Comparison of ENCODE assay signal across 9 cellular contexts in the genomic region with DNA sequence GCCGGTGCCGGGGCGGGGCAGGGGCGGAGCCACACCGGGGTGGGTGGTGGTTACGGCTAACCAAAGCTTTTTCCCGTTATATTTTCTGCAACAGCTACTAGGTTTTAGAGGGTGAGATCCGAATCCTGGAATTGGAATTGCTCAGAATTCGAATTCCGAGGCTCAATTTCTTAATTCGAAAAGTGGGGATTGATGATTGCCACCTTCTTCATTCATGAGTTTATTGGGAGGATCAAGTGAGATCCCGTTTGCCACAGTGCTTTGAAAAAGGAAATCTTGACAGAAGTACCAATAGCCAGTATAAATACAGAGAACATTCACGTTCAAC. TPM values are rescaled to one million over a fixed set of nuclear protein-coding genes. Genes with fewer than 3 reads are reported as not detected.
DNase-seq lines count a peak whose midpoint lies in the region; ATAC-seq, FAIRE-seq and TF ChIP-seq lines count a peak whose summit lies in the region.
"Had no signal": no experiment of that assay in that cellular context is flagged by ENCODE, and none has a peak within 500 bp of the region (broad histone marks: within the 10 kb centered on the region; RNA-seq: fewer than 3 reads in every experiment).

No MANE protein-coding gene starts in this region.

- H3K9me2 ChIP-seq in GM23248 (ENCODE audit: insufficient read depth) = no peaks in the 10 kb centered on the region
- H3K9me2 ChIP-seq in SU-DHL-6 (replicated peaks; ENCODE audit: insufficient read depth, low read length) = no peaks in the 10 kb centered on the region

- FAIRE-seq in RCC 7860 (lab: Jason Lieb, UNC) (no peak), small intestine (lab: Jason Lieb, UNC) (no peak)
- FAIRE-seq: colon had no signal

- TF ChIP-seq POLR2A in spleen (IDR thresholded peaks at IDR 0.05) = no peak

- H3K79me2 ChIP-seq in GM23248 (ENCODE audit: insufficient read depth) (peaks cover 44% of the 10 kb centered on the region), SU-DHL-6 (ENCODE audit: insufficient read depth, low read length) (no peaks in the 10 kb centered on the region)

- H3K4me2 ChIP-seq in GM23248 (ENCODE audit: unreplicated experiment) = peak overlapping the region; percentile 80
- H3K4me2 ChIP-seq in SU-DHL-6 (ENCODE audit: low read depth, low read length, poor library complexity, severe bottlenecking) = peak overlapping the region; percentile 77

- H3K9ac ChIP-seq in GM23248 (peak overlapping the region; percentile 92), SU-DHL-6 (ENCODE audit: low read length) (peak overlapping the region; percentile 71)

- peak overlapping the region; percentile 96; the same call in 1 of the 2 replicates for H3K27ac ChIP-seq in GM23248
- no peak overlapping the region for H3K27ac ChIP-seq in SU-DHL-6 (ENCODE audit: low read depth, low read length)
- peak overlapping the region; percentile 100 for H3K27ac ChIP-seq in foreskin keratinocyte
- peak overlapping the region in 7 of 8 donors; percentile 95 to 98 (median 96) for H3K27ac ChIP-seq in spleen
- H3K27ac ChIP-seq in small intestine (ENCODE audit: low read depth in 1 of 2, low read length in 1 of 2) = peak overlapping the region in 1 of 2 donors; percentile 99

- peaks cover 10% of the 10 kb centered on the region for H3F3A ChIP-seq in GM23248 (ENCODE audit: insufficient read depth)
- H3F3A ChIP-seq in SU-DHL-6 (ENCODE audit: insufficient read depth) = no peaks in the 10 kb centered on the region

- H3K27me3 ChIP-seq in GM23248 (replicated peaks; ENCODE audit: insufficient read depth) = no peaks in the 10 kb centered on the region
- H3K27me3 ChIP-seq in SU-DHL-6 (ENCODE audit: low read length) = no peaks in the 10 kb centered on the region
- H3K27me3 ChIP-seq in foreskin keratinocyte = no peaks in the 10 kb centered on the region
- no peaks in the 10 kb centered on the region for H3K27me3 ChIP-seq in spleen (replicated peaks in 1 of 7)
- H3K27me3 ChIP-seq in small intestine (ENCODE audit: control insufficient read depth in 2 of 2, insufficient read depth in 2 of 2, low read length in 2 of 2) = no peaks in the 10 kb centered on the region

- H4K20me1 ChIP-seq in GM23248 (ENCODE audit: insufficient read depth) = no peaks in the 10 kb centered on the region
- H4K20me1 ChIP-seq in SU-DHL-6 (ENCODE audit: low read depth, low read length) = no peaks in the 10 kb centered on the region

- H2AFZ ChIP-seq in GM23248 (peak overlapping the region; percentile 73), SU-DHL-6 (ENCODE audit: low read depth, low read length, severe bottlenecking) (peak overlapping the region; percentile 62)

- H3K4me1 ChIP-seq in GM23248 (ENCODE audit: insufficient read depth) = peaks cover 15% of the 10 kb centered on the region
- peaks cover 7% of the 10 kb centered on the region for H3K4me1 ChIP-seq in foreskin keratinocyte
- peaks cover 20 to 48% (median 26%) of the 10 kb centered on the region in 6 donors for H3K4me1 ChIP-seq in spleen
- H3K4me1 ChIP-seq in small intestine (ENCODE audit: control insufficient read depth in 2 of 2, insufficient read depth in 1 of 2, low read depth in 1 of 2, low read length in 1 of 2) = peaks cover 0 to 2% of the 10 kb centered on the region in 2 donors

- DNase-seq in GM23248 (no peak), foreskin keratinocyte (no peak), spleen (no peak), RCC 7860 (ENCODE audit: low spot score) (no peak), SKM-1 treated with dmso at 0.1 percent for 144 hours (lab: John Stamatoyannopoulos, UW; ENCODE audit: unreplicated experiment) (no peak), small intestine (no peak), mesenteric fat pad (ENCODE audit: low spot score) (no peak)

- WGBS in GM23248 (ENCODE audit: low coverage in 1 of 2, low lambda C conversion rate in 2 of 2, missing lambda C conversion rate in 2 of 2), 2 experiments = 2% methylated on average over 8 to 13 of the region's 13 CpGs
- 0 to 2% (median 1%) methylated on average over 8 to 13 of the region's 13 CpGs for whole genome bisulfite sequencing in spleen, 5 donors
- WGBS in small intestine, 3 donors = 2% methylated on average over 13 of the region's 13 CpGs

- ATAC-seq in foreskin keratinocyte = no peak

- TF ChIP-seq CTCF in SU-DHL-6 (IDR thresholded peaks at IDR 0.05; ENCODE audit: insufficient read depth, low read length, poor library complexity, severe bottlenecking) (no peak), foreskin keratinocyte (conservative IDR thresholded peaks at IDR 0.05) (no peak), spleen (IDR thresholded peaks at IDR 0.05 in 8 of 11, conservative IDR thresholded peaks at IDR 0.05 in 3 of 11) (no peak)

- H3K36me3 ChIP-seq in GM23248 (ENCODE audit: low read depth) (no peaks in the 10 kb centered on the region), SU-DHL-6 (ENCODE audit: low read length) (no peaks in the 10 kb centered on the region), spleen (peaks cover 0 to 14% (median 0%) of the 10 kb centered on the region in 6 donors), small intestine (ENCODE audit: control insufficient read depth in 2 of 2, insufficient read depth in 2 of 2, low read length in 2 of 2) (no peaks in the 10 kb centered on the region)

- in situ Hi-C loops in GM23248 (cut with MboI) = no loop called here

- intact Hi-C loops in spleen (cut with DNase I; ENCODE audit: low total_unique reads) = no loop called here

- peak overlapping the region; percentile 85 for H3K4me3 ChIP-seq in GM23248
- H3K4me3 ChIP-seq in SU-DHL-6 (ENCODE audit: insufficient read depth, low read length, poor library complexity, severe bottlenecking) = peak overlapping the region; percentile 94
- peak overlapping the region; percentile 56 to 79 (median 66) for H3K4me3 ChIP-seq in spleen
- H3K4me3 ChIP-seq in small intestine (ENCODE audit: low read depth in 1 of 2, low read length in 2 of 2) = peak overlapping the region in 1 of 2 donors; percentile 78

- H3K9me3 ChIP-seq in GM23248 (ENCODE audit: low read depth) (no peaks in the 10 kb centered on the region), SU-DHL-6 (ENCODE audit: insufficient read depth, low read length) (no peaks in the 10 kb centered on the region), spleen (no peaks in the 10 kb centered on the region), small intestine (ENCODE audit: control insufficient read depth, low read depth) (no peaks in the 10 kb centered on the region)

RNA-seq across cellular contexts. Expression of gene SVBP, which starts 0.2 kb away (rescaled TPM):
- total RNA-seq in GM23248 (2014; rRNA removed; shearing (Covaris generic)) = 12.5 and 16.8 TPM in 2 replicates
- polyA plus RNA-seq in GM23248 (2016; fragmentation: Nextera tagmentation; extraction: Ambion mirVana) (28.4 and 28.5 TPM in 2 replicates), foreskin keratinocyte (26.3 and 28.3 TPM in 2 replicates), spleen (10 to 100 TPM; 34.2 to 41.7 (median 39.9) TPM), small intestine (10 to 100 TPM; 17.7 to 28.1 (median 26.0) TPM)
- total RNA-seq in foreskin keratinocyte (18.0 and 19.6 TPM in 2 replicates), spleen (10 to 100 TPM; 15.1 to 32.3 (median 20.1) TPM), mesenteric fat pad (19.1 TPM)

RNA-seq across cellular contexts. Expression of gene ERMAP, which starts 0.5 kb away (rescaled TPM):
- total RNA-seq in GM23248 (2014; rRNA removed; shearing (Covaris generic)) = 18.4 and 26.9 TPM in 2 replicates
- polyA plus RNA-seq in GM23248 (2016; fragmentation: Nextera tagmentation; extraction: Ambion mirVana) (7.0 and 7.9 TPM in 2 replicates), foreskin keratinocyte (1.8 TPM in 2 replicates), spleen (1 to 10 TPM; 3.0 to 4.8 (median 4.4) TPM), small intestine (1 to 10 TPM; 3.8 to 7.4 (median 6.3) TPM)
- total RNA-seq in foreskin keratinocyte (4.4 and 4.7 TPM in 2 replicates), spleen (10 to 100 TPM; 11.0 to 19.3 (median 15.4) TPM), mesenteric fat pad (7.3 TPM)

RNA-seq across cellular contexts. Expression of gene ZNF691, which starts 29.0 kb away (rescaled TPM):
- total RNA-seq in GM23248 (2014; rRNA removed; shearing (Covaris generic)) = 4.4 and 13.0 TPM in 2 replicates
- polyA plus RNA-seq in GM23248 (2016; fragmentation: Nextera tagmentation; extraction: Ambion mirVana) (6.2 and 6.9 TPM in 2 replicates), foreskin keratinocyte (5.6 and 6.1 TPM in 2 replicates), spleen (10 to 100 TPM; 10.9 to 15.8 (median 13.8) TPM), small intestine (1 to 10 TPM; 5.4 to 6.7 (median 6.0) TPM)
- total RNA-seq in foreskin keratinocyte (5.9 and 6.3 TPM in 2 replicates), spleen (10 to 100 TPM in 5 of 7 donors, 1 to 10 TPM in 2; 9.6 to 18.3 (median 10.5) TPM), mesenteric fat pad (4.7 TPM)

RNA-seq across cellular contexts. Expression of gene TMEM269, which starts 32.6 kb away (rescaled TPM):
- total RNA-seq in GM23248 (2014; rRNA removed; shearing (Covaris generic)) = not detected in 2 replicates
- polyA plus RNA-seq in GM23248 (2016; fragmentation: Nextera tagmentation; extraction: Ambion mirVana) = 0.14 TPM in 1 of 2 replicates, not detected in the other
- not detected in 2 replicates for total RNA-seq in foreskin keratinocyte
- 0.02 TPM in 1 of 2 replicates, not detected in the other for polyA plus RNA-seq in foreskin keratinocyte
- 1 to 10 TPM in 1 of 7 donors, under 1 TPM in 5, not detected in 1; 0.23 to 1.6 (median 0.27) TPM for total RNA-seq in spleen
- polyA plus RNA-seq in spleen = under 1 TPM; 0.03 to 0.09 (median 0.06) TPM
- under 1 TPM in 1 of 3 donors, not detected in 2; 0.03 TPM for polyA plus RNA-seq in small intestine
- not detected for total RNA-seq in mesenteric fat pad

RNA-seq across cellular contexts. Expression of gene C1orf50, which starts 50.4 kb away (rescaled TPM):
- 2.7 and 3.4 TPM in 2 replicates for total RNA-seq in GM23248 (2014; rRNA removed; shearing (Covaris generic))
- polyA plus RNA-seq in GM23248 (2016; fragmentation: Nextera tagmentation; extraction: Ambion mirVana) (8.1 and 10.5 TPM in 2 replicates), foreskin keratinocyte (7.8 and 8.5 TPM in 2 replicates), spleen (1 to 10 TPM; 1.5 to 3.4 (median 3.4) TPM), small intestine (1 to 10 TPM; 3.9 to 5.4 (median 4.6) TPM)
- total RNA-seq in foreskin keratinocyte (4.2 and 4.5 TPM in 2 replicates), spleen (1 to 10 TPM; 3.1 to 9.8 (median 5.1) TPM), mesenteric fat pad (4.3 TPM)
